In genomic region chr11:68560216-68560615, GRCh38 we compare ENCODE assay signal across 23 cellular contexts.
DNase-seq lines count a peak whose midpoint lies in the region; ATAC-seq and FAIRE-seq lines count a peak whose summit lies in the region.
"Had no signal": no experiment of that assay in that cellular context is flagged by ENCODE, and none has a peak within 500 bp of the region (broad histone marks: within the 10 kb centered on the region; RNA-seq: fewer than 3 reads in every experiment).

No MANE protein-coding gene starts in this region.

- no peak for DNase-seq in activated T-cell treated with anti-CD3 and anti-CD28 coated beads, Interleukin-2, amount 50 U/mL, for 72 hours
- DNase-seq in activated T-cell treated with anti-CD3 and anti-CD28 coated beads, Interleukin-2, amount 50 U/mL, for 4 hours = no peak
- DNase-seq in GM19239 (ENCODE audit: insufficient read length, low spot score) (no peak), NCI-H524 treated with DMSO at 0.1 percent for 48 hours (lab: John Stamatoyannopoulos, UW) (no peak), NCI-H2227 treated with DMSO at 0.1 percent for 48 hours (lab: John Stamatoyannopoulos, UW) (no peak)
- DNase-seq in activated T-helper 2 cell treated with anti-CD3 and anti-CD28 coated beads, Interferon-gamma antibody, Interleukin-2, Interleukin-4, amounts not matched to agents 10 μg/mL and 5 μg/mL and 100 μg/mL, durations not matched to agents 14 hours and 24 hours and 36 hours (ENCODE audit: low spot score) = no peak
- DNase-seq: BE2C; CD4-positive, alpha-beta T cell; CD8-positive, alpha-beta memory T cell; DMS 273 treated with DMSO at 0.1 percent for 48 hours; DMS79; EL; GDM1; GM23248; H7; HCEC 1CT had no signal

- no peaks in the 10 kb centered on the region for H3K27me3 Mint-ChIP-seq in activated T-cell treated with anti-CD3 and anti-CD28 coated beads, Interleukin-2, amount 50 U/mL, for 72 hours (ENCODE audit: low read depth)
- H3K27me3 Mint-ChIP-seq in activated T-cell treated with anti-CD3 and anti-CD28 coated beads, Interleukin-2, amount 50 U/mL, for 4 hours (ENCODE audit: low read depth) = no peaks in the 10 kb centered on the region
- H3K27me3 Mint-ChIP-seq in activated T-helper 2 cell treated with anti-CD3 and anti-CD28 coated beads, Interferon-gamma antibody, Interleukin-2, Interleukin-4, amounts not matched to agents 10 μg/mL and 5 μg/mL and 100 μg/mL, durations not matched to agents 14 hours and 24 hours and 36 hours (ENCODE audit: low read depth) = no peaks in the 10 kb centered on the region
- H3K27me3 Mint-ChIP-seq: CD4-positive, alpha-beta T cell; CD8-positive, alpha-beta memory T cell had no signal

- peak; percentile 70 for FAIRE-seq in GM19239 (lab: Jason Lieb, UNC)
- FAIRE-seq in islet of Langerhans (lab: Jason Lieb, UNC) = peak; percentile 53
- FAIRE-seq: A204.1, D721Med, GM12878, H1 had no signal

- no peaks in the 10 kb centered on the region for H3K9me3 Mint-ChIP-seq in activated T-cell treated with anti-CD3 and anti-CD28 coated beads, Interleukin-2, amount 50 U/mL, for 72 hours
- no peaks in the 10 kb centered on the region for H3K9me3 Mint-ChIP-seq in activated T-cell treated with anti-CD3 and anti-CD28 coated beads, Interleukin-2, amount 50 U/mL, for 4 hours
- no peaks in the 10 kb centered on the region for H3K9me3 Mint-ChIP-seq in activated T-helper 2 cell treated with anti-CD3 and anti-CD28 coated beads, Interferon-gamma antibody, Interleukin-2, Interleukin-4, amounts not matched to agents 10 μg/mL and 5 μg/mL and 100 μg/mL, durations not matched to agents 14 hours and 24 hours and 36 hours
- H3K9me3 Mint-ChIP-seq: CD4-positive, alpha-beta T cell; CD8-positive, alpha-beta memory T cell had no signal

- H3K27ac Mint-ChIP-seq in activated T-cell treated with anti-CD3 and anti-CD28 coated beads, Interleukin-2, amount 50 U/mL, for 72 hours = peak overlapping the region; percentile 17
- H3K27ac Mint-ChIP-seq in activated T-helper 2 cell treated with anti-CD3 and anti-CD28 coated beads, Interferon-gamma antibody, Interleukin-2, Interleukin-4, amounts not matched to agents 10 μg/mL and 5 μg/mL and 100 μg/mL, durations not matched to agents 14 hours and 24 hours and 36 hours = peak overlapping the region; percentile 47
- H3K27ac Mint-ChIP-seq: CD4-positive, alpha-beta T cell had no signal

- peaks cover 17% of the 10 kb centered on the region for H3K4me1 Mint-ChIP-seq in activated T-cell treated with anti-CD3 and anti-CD28 coated beads, Interleukin-2, amount 50 U/mL, for 72 hours (ENCODE audit: low read depth)
- peaks cover 2% of the 10 kb centered on the region for H3K4me1 Mint-ChIP-seq in activated T-cell treated with anti-CD3 and anti-CD28 coated beads, Interleukin-2, amount 50 U/mL, for 4 hours (ENCODE audit: low read depth)
- peaks cover 18% of the 10 kb centered on the region for H3K4me1 Mint-ChIP-seq in activated T-helper 2 cell treated with anti-CD3 and anti-CD28 coated beads, Interferon-gamma antibody, Interleukin-2, Interleukin-4, amounts not matched to agents 10 μg/mL and 5 μg/mL and 100 μg/mL, durations not matched to agents 14 hours and 24 hours and 36 hours (ENCODE audit: low read depth)

- no peak for ATAC-seq in activated T-cell treated with anti-CD3 and anti-CD28 coated beads, Interleukin-2, amount 50 U/mL, for 72 hours (replicated peaks in 1 of 2)
- no peak for ATAC-seq in activated T-cell treated with anti-CD3 and anti-CD28 coated beads, Interleukin-2, amount 50 U/mL, for 4 hours
- no peak for ATAC-seq in GM19395 (IDR thresholded peaks at IDR 0.05; ENCODE audit: unreplicated experiment)
- ATAC-seq: GM12878 had no signal

- no peak overlapping the region for H3K4me3 Mint-ChIP-seq in activated T-cell treated with anti-CD3 and anti-CD28 coated beads, Interleukin-2, amount 50 U/mL, for 72 hours
- no peak overlapping the region for H3K4me3 Mint-ChIP-seq in activated T-cell treated with anti-CD3 and anti-CD28 coated beads, Interleukin-2, amount 50 U/mL, for 4 hours
- H3K4me3 Mint-ChIP-seq in activated T-helper 2 cell treated with anti-CD3 and anti-CD28 coated beads, Interferon-gamma antibody, Interleukin-2, Interleukin-4, amounts not matched to agents 10 μg/mL and 5 μg/mL and 100 μg/mL, durations not matched to agents 14 hours and 24 hours and 36 hours (ENCODE audit: low read depth) = no peak overlapping the region
- H3K4me3 Mint-ChIP-seq: CD14-positive monocyte; CD4-positive, alpha-beta T cell; CD8-positive, alpha-beta memory T cell had no signal

- peaks cover 4 to 36% of the 10 kb centered on the region in 2 donors for H3K36me3 Mint-ChIP-seq in activated T-cell treated with anti-CD3 and anti-CD28 coated beads, Interleukin-2, amount 50 U/mL, for 72 hours (ENCODE audit: insufficient read depth in 2 of 2)
- peaks cover 54% of the 10 kb centered on the region for H3K36me3 Mint-ChIP-seq in activated T-cell treated with anti-CD3 and anti-CD28 coated beads, Interleukin-2, amount 50 U/mL, for 4 hours (ENCODE audit: insufficient read depth)
- H3K36me3 Mint-ChIP-seq in activated T-helper 2 cell treated with anti-CD3 and anti-CD28 coated beads, Interferon-gamma antibody, Interleukin-2, Interleukin-4, amounts not matched to agents 10 μg/mL and 5 μg/mL and 100 μg/mL, durations not matched to agents 14 hours and 24 hours and 36 hours (ENCODE audit: low read depth) = peaks cover 72% of the 10 kb centered on the region

- intact Hi-C loops in activated T-helper 2 cell treated with anti-CD3 and anti-CD28 coated beads, Interferon-gamma antibody, Interleukin-2, Interleukin-4, amounts not matched to agents 10 μg/mL and 5 μg/mL and 100 μg/mL, durations not matched to agents 14 hours and 24 hours and 36 hours (cut with micrococcal nuclease) = no loop called here
